8 cellular contexts compared by ENCODE assay signal in genomic region chr19:10288662-10289166, GRCh38. TPM values are rescaled to one million over a fixed set of nuclear protein-coding genes. Genes with fewer than 3 reads are reported as not detected.
DNase-seq lines count a peak whose midpoint lies in the region; ATAC-seq lines count a peak whose summit lies in the region.

No MANE protein-coding gene starts in this region.

- H3K9me3 ChIP-seq in iPS-18a (ENCODE audit: control insufficient read depth, low read depth, low read length), result no peaks in the 10 kb centered on the region

- H3K9ac ChIP-seq in iPS-18a (ENCODE audit: low read length), result no peak overlapping the region

- DNase-seq in Right ventricle myocardium inferior (ENCODE audit: missing footprints) (peak; percentile 67), cardiac septum (ENCODE audit: low spot score) (no peak), NCI-H226 (peak; percentile 65), NCI-H1436 treated with DMSO at 0.1 percent for 48 hours (lab: John Stamatoyannopoulos, UW) (no peak)
- peak; percentile 56 to 63 for DNase-seq in activated T-cell treated with anti-CD3 and anti-CD28 coated beads, Interleukin-2, amount 50 U/mL, for 72 hours
- peak; percentile 45 for DNase-seq in stimulated activated CD4-positive, alpha-beta T cell treated with anti-CD3 and anti-CD28 coated beads, Interleukin-4, amount 100 ng/mL, for 24 hours

- H3K27ac Mint-ChIP-seq in activated T-cell treated with anti-CD3 and anti-CD28 coated beads, Interleukin-2, amount 50 U/mL, for 72 hours, result no peak overlapping the region

- peaks cover 80% of the 10 kb centered on the region for H3K27me3 ChIP-seq in iPS-18a (ENCODE audit: control insufficient read depth, insufficient read depth, low read length)

- H3K36me3 ChIP-seq in iPS-18a (ENCODE audit: control insufficient read depth, low read depth, low read length), result no peaks in the 10 kb centered on the region

- peaks cover 19% of the 10 kb centered on the region for H3K4me1 ChIP-seq in iPS-18a (ENCODE audit: control insufficient read depth, low read depth, low read length)

- no peak for ATAC-seq in Right ventricle myocardium inferior
- ATAC-seq in activated T-cell treated with anti-CD3 and anti-CD28 coated beads, Interleukin-2, amount 50 U/mL, for 72 hours (replicated peaks in 1 of 2), result peak; percentile 18 to 20
- ATAC-seq in HG02938 (IDR thresholded peaks at IDR 0.05; ENCODE audit: unreplicated experiment), result no peak

- H3K9me3 Mint-ChIP-seq in activated T-cell treated with anti-CD3 and anti-CD28 coated beads, Interleukin-2, amount 50 U/mL, for 72 hours, result no peaks in the 10 kb centered on the region

- no peak overlapping the region for H3K27ac ChIP-seq in iPS-18a (ENCODE audit: low read length)

- peaks cover 76% of the 10 kb centered on the region for H3K4me1 Mint-ChIP-seq in activated T-cell treated with anti-CD3 and anti-CD28 coated beads, Interleukin-2, amount 50 U/mL, for 72 hours (ENCODE audit: low read depth)

- H3K4me3 Mint-ChIP-seq in activated T-cell treated with anti-CD3 and anti-CD28 coated beads, Interleukin-2, amount 50 U/mL, for 72 hours, result peak overlapping the region; percentile 83 to 91

- peaks cover 0 to 8% of the 10 kb centered on the region in 2 donors for H3K36me3 Mint-ChIP-seq in activated T-cell treated with anti-CD3 and anti-CD28 coated beads, Interleukin-2, amount 50 U/mL, for 72 hours (ENCODE audit: insufficient read depth in 2 of 2)

- intact Hi-C loops in Right ventricle myocardium inferior (cut with DNase I), result no loop called here
- intact Hi-C loops in cardiac septum (cut with DNase I), result no loop called here

- H3K4me3 ChIP-seq in iPS-18a (ENCODE audit: low read length), result peak overlapping the region; percentile 46

- H3K27me3 Mint-ChIP-seq in activated T-cell treated with anti-CD3 and anti-CD28 coated beads, Interleukin-2, amount 50 U/mL, for 72 hours (ENCODE audit: low read depth), result peaks cover 55% of the 10 kb centered on the region

RNA-seq across cellular contexts. Expression of gene ICAM5, which starts 1.0 kb away (rescaled TPM):
- total RNA-seq in Right ventricle myocardium inferior (0.38 TPM), cardiac septum (0.67 TPM)
- total RNA-seq in activated T-cell treated with anti-CD3 and anti-CD28 coated beads, Interleukin-2, amount 50 U/mL, for 72 hours, result 1 to 10 TPM; 3.1 to 3.8 TPM

RNA-seq across cellular contexts. Expression of gene ICAM4, which starts 2.0 kb away (rescaled TPM):
- total RNA-seq in Right ventricle myocardium inferior, result 0.30 TPM
- total RNA-seq in cardiac septum, result 0.46 TPM
- 1 to 10 TPM; 1.5 to 1.9 TPM for total RNA-seq in activated T-cell treated with anti-CD3 and anti-CD28 coated beads, Interleukin-2, amount 50 U/mL, for 72 hours

RNA-seq across cellular contexts. Expression of gene ICAM1, which starts 17.8 kb away (rescaled TPM):
- total RNA-seq in Right ventricle myocardium inferior (8.6 TPM), cardiac septum (9.8 TPM)
- 10 to 100 TPM; 20.7 to 40.1 TPM for total RNA-seq in activated T-cell treated with anti-CD3 and anti-CD28 coated beads, Interleukin-2, amount 50 U/mL, for 72 hours

RNA-seq across cellular contexts. Expression of gene ZGLP1, which starts 20.9 kb away (rescaled TPM):
- 0.65 TPM for total RNA-seq in Right ventricle myocardium inferior
- total RNA-seq in cardiac septum, result 1.9 TPM
- total RNA-seq in activated T-cell treated with anti-CD3 and anti-CD28 coated beads, Interleukin-2, amount 50 U/mL, for 72 hours, result 1 to 10 TPM; 5.9 TPM

RNA-seq across cellular contexts. Expression of gene FDX2, which starts 27.1 kb away (rescaled TPM):
- total RNA-seq in Right ventricle myocardium inferior, result 20.1 TPM
- total RNA-seq in cardiac septum, result 16.9 TPM
- 10 to 100 TPM; 13.0 to 16.3 TPM for total RNA-seq in activated T-cell treated with anti-CD3 and anti-CD28 coated beads, Interleukin-2, amount 50 U/mL, for 72 hours

Comparison
In these comparisons a context has a peak if more than half of its experiments do, and no peak if none do; other contexts are left out.
1. DNase-seq: peak in Right ventricle myocardium inferior (single experiment), NCI-H226 (single experiment), activated T-cell treated with anti-CD3 and anti-CD28 coated beads, Interleukin-2, amount 50 U/mL, for 72 hours (2 of 2) and stimulated activated CD4-positive, alpha-beta T cell treated with anti-CD3 and anti-CD28 coated beads, Interleukin-4, amount 100 ng/mL, for 24 hours (single experiment); none in cardiac septum (single experiment) and NCI-H1436 treated with DMSO at 0.1 percent for 48 hours (single experiment).
2. ATAC-seq: peak in activated T-cell treated with anti-CD3 and anti-CD28 coated beads, Interleukin-2, amount 50 U/mL, for 72 hours (2 of 2); none in Right ventricle myocardium inferior (single experiment) and HG02938 (single experiment).